In the genomic region with DNA sequence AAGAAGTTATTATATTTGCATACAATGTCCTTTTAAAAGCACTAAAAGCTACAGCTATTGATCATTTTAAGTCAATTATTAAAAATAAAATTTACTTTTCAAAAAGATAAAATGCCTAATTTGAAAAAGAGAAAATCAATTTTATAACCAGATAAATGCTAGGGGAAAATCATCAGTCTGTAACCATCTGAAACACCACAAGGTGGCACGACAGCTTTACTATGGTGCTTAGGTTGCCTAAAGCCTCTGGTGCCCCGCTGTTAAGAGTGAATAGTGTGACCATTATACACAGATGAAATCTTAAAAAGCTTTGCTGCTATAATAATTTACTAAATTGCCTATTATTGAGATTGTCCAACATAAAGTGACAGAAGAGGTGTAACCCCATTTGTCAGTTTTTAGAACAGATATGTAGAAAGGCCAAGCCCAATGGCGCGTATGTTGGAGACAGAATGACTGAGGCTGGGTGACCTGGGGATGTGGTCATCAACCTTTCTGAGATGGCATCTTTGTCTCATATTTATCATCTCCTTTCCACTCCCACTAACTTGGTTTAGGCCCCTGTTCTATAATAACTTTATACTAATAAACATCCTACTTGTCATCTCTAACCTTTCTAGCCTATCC, we compare ENCODE assay signal across 8 cellular contexts.
DNase-seq lines count a peak whose midpoint lies in the region; ATAC-seq, FAIRE-seq and TF ChIP-seq lines count a peak whose summit lies in the region.

No MANE protein-coding gene starts in this region.

- H3K9me3 ChIP-seq in small intestine (ENCODE audit: control insufficient read depth, low read depth) = no peaks in the 10 kb centered on the region
- H3K9me3 ChIP-seq in CD4-positive, alpha-beta T cell (ENCODE audit: control insufficient read depth, low read length) = peaks cover 4% of the 10 kb centered on the region

- peak; percentile 75 for TF ChIP-seq CTCF in KMS-11 (conservative IDR thresholded peaks at IDR 0.05; ENCODE audit: low read depth, low read length)
- peak; percentile 55 for TF ChIP-seq CTCF in WTC11 (IDR thresholded peaks at IDR 0.05)
- no peak for TF ChIP-seq CTCF in CD4-positive, alpha-beta T cell (IDR thresholded peaks at IDR 0.05)

- H3K4me1 Mint-ChIP-seq in WTC11 = no peaks in the 10 kb centered on the region
- H3K4me1 Mint-ChIP-seq in CD4-positive, alpha-beta T cell (ENCODE audit: low read depth) = no peaks in the 10 kb centered on the region

- H3K36me3 Mint-ChIP-seq in WTC11 = no peaks in the 10 kb centered on the region
- H3K36me3 Mint-ChIP-seq in CD4-positive, alpha-beta T cell (ENCODE audit: low read depth) = no peaks in the 10 kb centered on the region

- H3K36me3 ChIP-seq in KMS-11 (ENCODE audit: insufficient read depth) (no peaks in the 10 kb centered on the region), small intestine (ENCODE audit: control insufficient read depth in 2 of 2, insufficient read depth in 2 of 2, low read length in 2 of 2) (no peaks in the 10 kb centered on the region)

- no peak overlapping the region for H3K4me2 ChIP-seq in KMS-11

- no peak overlapping the region for H3K9ac ChIP-seq in KMS-11

- ATAC-seq in GM21723 (IDR thresholded peaks at IDR 0.05; ENCODE audit: unreplicated experiment) = peak; percentile 83
- ATAC-seq in WTC11 = peak; percentile 92
- ATAC-seq in CD4-positive, alpha-beta T cell (ENCODE audit: poor library complexity) = no peak

- H3K27me3 Mint-ChIP-seq in WTC11 (ENCODE audit: low read depth) = no peaks in the 10 kb centered on the region
- peaks cover 31% of the 10 kb centered on the region for H3K27me3 Mint-ChIP-seq in CD4-positive, alpha-beta T cell

- POLR2A ChIA-PET in WTC11 (lab: Charles Lee) = no interaction called here
- POLR2A ChIA-PET in CD4-positive, alpha-beta T cell (lab: Charles Lee) = no interaction called here

- no peaks in the 10 kb centered on the region for H3K79me2 ChIP-seq in KMS-11 (ENCODE audit: insufficient read depth, low read depth)

- H3K27me3 ChIP-seq in KMS-11 (ENCODE audit: insufficient read depth, low read depth) (no peaks in the 10 kb centered on the region), small intestine (ENCODE audit: control insufficient read depth in 2 of 2, insufficient read depth in 2 of 2, low read length in 2 of 2) (no peaks in the 10 kb centered on the region)
- no peaks in the 10 kb centered on the region for H3K27me3 ChIP-seq in CD4-positive, alpha-beta T cell (ENCODE audit: control insufficient read depth, insufficient read depth, low read length)

- no peaks in the 10 kb centered on the region for H3K4me1 ChIP-seq in KMS-11 (ENCODE audit: low read depth, poor library complexity, severe bottlenecking)
- H3K4me1 ChIP-seq in small intestine (ENCODE audit: control insufficient read depth in 2 of 2, insufficient read depth in 1 of 2, low read depth in 1 of 2, low read length in 1 of 2) = no peaks in the 10 kb centered on the region

- CTCF ChIA-PET in WTC11 (lab: Charles Lee) = interaction anchor here (1.1 to 3.4 kb wide), 4 partner anchors 21 to 213 kb away, joined by 3 to 21 read pairs (median 12); a partner anchor contains a TSS
- CTCF ChIA-PET in CD4-positive, alpha-beta T cell (lab: Charles Lee) = interaction anchor here (1.2 to 1.4 kb wide), 3 partner anchors 21 to 39 kb away, joined by 3 to 5 read pairs (median 4); no protein-coding TSS in a partner anchor

- H4K20me1 ChIP-seq in KMS-11 (ENCODE audit: insufficient read depth) = no peaks in the 10 kb centered on the region

- peak; percentile 76 for FAIRE-seq in small intestine (lab: Jason Lieb, UNC)

- peak in 2 of 3 donors; percentile 7 to 8 for DNase-seq in stimulated activated CD4-positive, alpha-beta T cell treated with anti-CD3 and anti-CD28 coated beads, Interleukin-12 subunit alpha, Interleukin-12 subunit beta, amount 100 ng/mL, for 48 hours (ENCODE audit: low read depth in 2 of 3, low spot score in 1 of 3)
- no peak for DNase-seq in stimulated activated CD4-positive, alpha-beta T cell treated with anti-CD3 and anti-CD28 coated beads, Interleukin-4, amount 100 ng/mL, for 4 hours
- DNase-seq in WTC11 (ENCODE audit: low spot score) (peak; percentile 41), glomerular visceral epithelial cell (ENCODE audit: extremely low spot score) (peak; percentile 62), small intestine (peak; percentile 45)
- DNase-seq in CD4-positive, alpha-beta T cell = no peak

- no peak overlapping the region for H3K27ac Mint-ChIP-seq in WTC11
- no peak overlapping the region for H3K27ac Mint-ChIP-seq in CD4-positive, alpha-beta T cell

- H3K4me3 Mint-ChIP-seq in WTC11 = no peak overlapping the region
- no peak overlapping the region for H3K4me3 Mint-ChIP-seq in CD4-positive, alpha-beta T cell

- intact Hi-C loops in CD4-positive, alpha-beta T cell (cut with DNase I, micrococcal nuclease) = loop anchor here in 1 of 2 experiments (1.0 kb wide), 1 partner anchor 184 kb away; no protein-coding TSS in a partner anchor

- H3K4me3 ChIP-seq in KMS-11 (IDR thresholded peaks at IDR 0.05; ENCODE audit: insufficient read depth, low read depth, low read length) (no peak overlapping the region), small intestine (ENCODE audit: low read depth in 1 of 2, low read length in 2 of 2) (no peak overlapping the region)

- H3K27ac ChIP-seq in KMS-11 (no peak overlapping the region), small intestine (ENCODE audit: low read depth in 1 of 2, low read length in 1 of 2) (no peak overlapping the region)
- no peak overlapping the region for H3K27ac ChIP-seq in CD4-positive, alpha-beta T cell (ENCODE audit: low read depth, low read length)

- H3K9me3 Mint-ChIP-seq in WTC11 = no peaks in the 10 kb centered on the region
- no peaks in the 10 kb centered on the region for H3K9me3 Mint-ChIP-seq in CD4-positive, alpha-beta T cell

- 52 to 64% (median 57%) methylated on average over 4 of the region's 4 CpGs for WGBS in small intestine, 3 donors

- H2AFZ ChIP-seq in KMS-11 (ENCODE audit: low read depth) = no peak overlapping the region

TF ChIP-seq in WTC11, 78 proteins besides CTCF, POLR2A, EP300 and RAD21 (continues in another document):
- TF ChIP-seq NFYB (CRISPR knock-in tag; conservative IDR thresholded peaks at IDR 0.05; ENCODE audit: low read depth) (no peak), CREB1 (CRISPR knock-in tag; IDR thresholded peaks at IDR 0.05) (no peak), NFE2L1 (CRISPR knock-in tag; IDR thresholded peaks at IDR 0.05) (no peak), ZNF317 (CRISPR knock-in tag; IDR thresholded peaks at IDR 0.05; ENCODE audit: borderline replicate concordance, low read depth) (no peak), PRRX2 (CRISPR knock-in tag; IDR thresholded peaks at IDR 0.05) (no peak), IRF2 (CRISPR knock-in tag; IDR thresholded peaks at IDR 0.05; ENCODE audit: borderline replicate concordance, low read depth) (no peak)
- TF ChIP-seq, protein P1, sequence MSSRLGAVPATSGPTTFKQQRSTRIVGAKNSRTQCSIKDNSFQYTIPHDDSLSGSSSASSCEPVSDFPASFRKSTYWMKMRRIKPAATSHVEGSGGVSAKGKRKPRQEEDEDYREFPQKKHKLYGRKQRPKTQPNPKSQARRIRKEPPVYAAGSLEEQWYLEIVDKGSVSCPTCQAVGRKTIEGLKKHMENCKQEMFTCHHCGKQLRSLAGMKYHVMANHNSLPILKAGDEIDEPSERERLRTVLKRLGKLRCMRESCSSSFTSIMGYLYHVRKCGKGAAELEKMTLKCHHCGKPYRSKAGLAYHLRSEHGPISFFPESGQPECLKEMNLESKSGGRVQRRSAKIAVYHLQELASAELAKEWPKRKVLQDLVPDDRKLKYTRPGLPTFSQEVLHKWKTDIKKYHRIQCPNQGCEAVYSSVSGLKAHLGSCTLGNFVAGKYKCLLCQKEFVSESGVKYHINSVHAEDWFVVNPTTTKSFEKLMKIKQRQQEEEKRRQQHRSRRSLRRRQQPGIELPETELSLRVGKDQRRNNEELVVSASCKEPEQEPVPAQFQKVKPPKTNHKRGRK (CRISPR knock-in tag; IDR thresholded peaks at IDR 0.05; ENCODE audit: borderline replicate concordance) = no peak
- TF ChIP-seq, protein P2, sequence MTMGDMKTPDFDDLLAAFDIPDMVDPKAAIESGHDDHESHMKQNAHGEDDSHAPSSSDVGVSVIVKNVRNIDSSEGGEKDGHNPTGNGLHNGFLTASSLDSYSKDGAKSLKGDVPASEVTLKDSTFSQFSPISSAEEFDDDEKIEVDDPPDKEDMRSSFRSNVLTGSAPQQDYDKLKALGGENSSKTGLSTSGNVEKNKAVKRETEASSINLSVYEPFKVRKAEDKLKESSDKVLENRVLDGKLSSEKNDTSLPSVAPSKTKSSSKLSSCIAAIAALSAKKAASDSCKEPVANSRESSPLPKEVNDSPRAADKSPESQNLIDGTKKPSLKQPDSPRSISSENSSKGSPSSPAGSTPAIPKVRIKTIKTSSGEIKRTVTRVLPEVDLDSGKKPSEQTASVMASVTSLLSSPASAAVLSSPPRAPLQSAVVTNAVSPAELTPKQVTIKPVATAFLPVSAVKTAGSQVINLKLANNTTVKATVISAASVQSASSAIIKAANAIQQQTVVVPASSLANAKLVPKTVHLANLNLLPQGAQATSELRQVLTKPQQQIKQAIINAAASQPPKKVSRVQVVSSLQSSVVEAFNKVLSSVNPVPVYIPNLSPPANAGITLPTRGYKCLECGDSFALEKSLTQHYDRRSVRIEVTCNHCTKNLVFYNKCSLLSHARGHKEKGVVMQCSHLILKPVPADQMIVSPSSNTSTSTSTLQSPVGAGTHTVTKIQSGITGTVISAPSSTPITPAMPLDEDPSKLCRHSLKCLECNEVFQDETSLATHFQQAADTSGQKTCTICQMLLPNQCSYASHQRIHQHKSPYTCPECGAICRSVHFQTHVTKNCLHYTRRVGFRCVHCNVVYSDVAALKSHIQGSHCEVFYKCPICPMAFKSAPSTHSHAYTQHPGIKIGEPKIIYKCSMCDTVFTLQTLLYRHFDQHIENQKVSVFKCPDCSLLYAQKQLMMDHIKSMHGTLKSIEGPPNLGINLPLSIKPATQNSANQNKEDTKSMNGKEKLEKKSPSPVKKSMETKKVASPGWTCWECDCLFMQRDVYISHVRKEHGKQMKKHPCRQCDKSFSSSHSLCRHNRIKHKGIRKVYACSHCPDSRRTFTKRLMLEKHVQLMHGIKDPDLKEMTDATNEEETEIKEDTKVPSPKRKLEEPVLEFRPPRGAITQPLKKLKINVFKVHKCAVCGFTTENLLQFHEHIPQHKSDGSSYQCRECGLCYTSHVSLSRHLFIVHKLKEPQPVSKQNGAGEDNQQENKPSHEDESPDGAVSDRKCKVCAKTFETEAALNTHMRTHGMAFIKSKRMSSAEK (CRISPR knock-in tag; IDR thresholded peaks at IDR 0.05; ENCODE audit: borderline replicate concordance) = no peak
- TF ChIP-seq, protein P3, sequence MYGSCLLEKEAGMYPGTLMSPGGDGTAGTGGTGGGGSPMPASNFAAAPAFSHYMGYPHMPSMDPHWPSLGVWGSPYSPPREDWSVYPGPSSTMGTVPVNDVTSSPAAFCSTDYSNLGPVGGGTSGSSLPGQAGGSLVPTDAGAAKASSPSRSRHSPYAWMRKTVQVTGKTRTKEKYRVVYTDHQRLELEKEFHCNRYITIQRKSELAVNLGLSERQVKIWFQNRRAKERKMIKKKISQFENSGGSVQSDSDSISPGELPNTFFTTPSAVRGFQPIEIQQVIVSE (CRISPR knock-in tag; IDR thresholded peaks at IDR 0.05; ENCODE audit: borderline replicate concordance) = no peak

Comparison
In these comparisons a context has a peak if more than half of its experiments do, and no peak if none do; other contexts are left out.
1. DNase-seq: peak in stimulated activated CD4-positive, alpha-beta T cell treated with anti-CD3 and anti-CD28 coated beads, Interleukin-12 subunit alpha, Interleukin-12 subunit beta, amount 100 ng/mL, for 48 hours (2 of 3), WTC11 (single experiment), glomerular visceral epithelial cell (single experiment) and small intestine (single experiment); none in stimulated activated CD4-positive, alpha-beta T cell treated with anti-CD3 and anti-CD28 coated beads, Interleukin-4, amount 100 ng/mL, for 4 hours (0 of 2) and CD4-positive, alpha-beta T cell (0 of 10).